17 cellular contexts compared by ENCODE assay signal in genomic region chr2:170969030-170969429, GRCh38.
"Had no signal": no experiment of that assay in that cellular context is flagged by ENCODE, and none has a peak within 500 bp of the region (broad histone marks: within the 10 kb centered on the region; RNA-seq: fewer than 3 reads in every experiment).

No MANE protein-coding gene starts in this region.

- H3K27me3 Mint-ChIP-seq: activated CD4-positive, alpha-beta memory T cell treated with anti-CD3 and anti-CD28 coated beads for 36 hours; activated naive CD4-positive, alpha-beta T cell treated with anti-CD3 and anti-CD28 coated beads, Interleukin-2, amount 50 U/mL, for 24 hours had no signal

- H2AFZ ChIP-seq: hepatocyte had no signal

- DNase-seq: activated CD4-positive, alpha-beta memory T cell treated with anti-CD3 and anti-CD28 coated beads for 36 hours; activated CD8-positive, alpha-beta memory T cell treated with anti-CD3 and anti-CD28 coated beads, Interleukin-2, amount 50 U/mL, for 4 hours; amygdala; brain microvascular endothelial cell; erythroblast; kidney; left ventricle myocardium inferior; mesendoderm; posterior cingulate gyrus; substantia nigra; upper lobe of left lung had no signal

- H3K27ac ChIP-seq: brain microvascular endothelial cell, hepatocyte, left ventricle myocardium inferior, neutrophil, right atrium auricular region, upper lobe of left lung had no signal

- H3K9me3 Mint-ChIP-seq: activated CD4-positive, alpha-beta memory T cell treated with anti-CD3 and anti-CD28 coated beads for 36 hours; activated naive CD4-positive, alpha-beta T cell treated with anti-CD3 and anti-CD28 coated beads, Interleukin-2, amount 50 U/mL, for 24 hours had no signal

- H3K9me3 ChIP-seq: left ventricle myocardium inferior, neutrophil, right atrium auricular region, upper lobe of left lung had no signal

- FAIRE-seq: kidney had no signal

- H3K27me3 ChIP-seq: brain microvascular endothelial cell, hepatocyte, right atrium auricular region, upper lobe of left lung had no signal

- ATAC-seq: SK-N-SH treated with all-trans-retinoic acid at 6 μM for 48 hours had no signal

- H3K4me2 ChIP-seq: hepatocyte, smooth muscle cell had no signal

- H3K4me3 ChIP-seq: hepatocyte, left ventricle myocardium inferior, right atrium auricular region, smooth muscle cell, upper lobe of left lung had no signal

- H3K79me2 ChIP-seq: hepatocyte had no signal

- H3K4me3 Mint-ChIP-seq: activated CD4-positive, alpha-beta memory T cell treated with anti-CD3 and anti-CD28 coated beads for 36 hours; activated naive CD4-positive, alpha-beta T cell treated with anti-CD3 and anti-CD28 coated beads, Interleukin-2, amount 50 U/mL, for 24 hours had no signal

- H3K27ac Mint-ChIP-seq: activated CD4-positive, alpha-beta memory T cell treated with anti-CD3 and anti-CD28 coated beads for 36 hours had no signal
